ENCODE assay signal across 20 cellular contexts in genomic region chr2:191351298-191351697, GRCh38.
"Had no signal": no experiment of that assay in that cellular context is flagged by ENCODE, and none has a peak within 500 bp of the region (broad histone marks: within the 10 kb centered on the region; RNA-seq: fewer than 3 reads in every experiment).

No MANE protein-coding gene starts in this region.

- FAIRE-seq: kidney, urothelium cell line had no signal

- H3K4me1 Mint-ChIP-seq: activated T-helper 17 cell treated with anti-CD3 and anti-CD28 coated beads, Interleukin-2, amount 50 U/mL, for 72 hours; T-cell had no signal

- H3K36me3 ChIP-seq: gastrocnemius medialis, tibial artery had no signal

- H3K9me3 Mint-ChIP-seq: activated T-helper 17 cell treated with anti-CD3 and anti-CD28 coated beads, Interleukin-2, amount 50 U/mL, for 72 hours; natural killer cell treated with Interleukin-12 subunit alpha and Interleukin-12 subunit beta and Interleukin-15 and Interleukin-18, amount 100 ng/mL, for 72 hours had no signal

- H3K36me3 Mint-ChIP-seq: T-cell had no signal

- DNase-seq: activated CD4-positive, alpha-beta T cell treated with anti-CD3 and anti-CD28 coated beads, Interleukin-2, amount 50 U/mL, for 1 hour; activated CD8-positive, alpha-beta memory T cell treated with anti-CD3 and anti-CD28 coated beads for 24 hours; activated naive CD4-positive, alpha-beta T cell treated with Interleukin-2 at 50 U/mL for 16 hours; activated naive CD8-positive, alpha-beta T cell treated with anti-CD3 and anti-CD28 coated beads, Interleukin-2, amount 50 U/mL, for 24 hours; aorta; endodermal cell; gastrocnemius medialis; heart right ventricle; kidney; left ventricle myocardium inferior; stimulated activated CD4-positive, alpha-beta T cell treated with anti-CD3 and anti-CD28 coated beads, Interleukin-15, amount 100 ng/mL, for 24 hours; stimulated activated CD4-positive, alpha-beta T cell treated with anti-CD3 and anti-CD28 coated beads, Interleukin-4, amount 100 ng/mL, for 1 hour; stimulated activated naive CD4-positive, alpha-beta T cell; T-cell; T1000; tibial artery had no signal

- H3K4me1 ChIP-seq: gastrocnemius medialis had no signal

- H3K27ac ChIP-seq: gastrocnemius medialis, heart right ventricle, left ventricle myocardium inferior, tibial artery had no signal

- H3K27ac Mint-ChIP-seq: activated naive CD8-positive, alpha-beta T cell treated with anti-CD3 and anti-CD28 coated beads, Interleukin-2, amount 50 U/mL, for 24 hours; activated T-helper 17 cell treated with anti-CD3 and anti-CD28 coated beads, Interleukin-2, amount 50 U/mL, for 72 hours; endodermal cell; natural killer cell treated with Interleukin-12 subunit alpha and Interleukin-12 subunit beta and Interleukin-15 and Interleukin-18, amount 100 ng/mL, for 72 hours; T-cell had no signal

- H3K4me3 ChIP-seq: gastrocnemius medialis, heart right ventricle, left ventricle myocardium inferior, tibial artery had no signal

- H3K9me3 ChIP-seq: gastrocnemius medialis, heart right ventricle, tibial artery had no signal

- ATAC-seq: activated CD4-positive, CD25-positive, alpha-beta regulatory T cell treated with anti-CD3 and anti-CD28 coated beads, Interleukin-2, amount 50 U/mL, for 24 hours; activated T-helper 17 cell treated with anti-CD3 and anti-CD28 coated beads, Interleukin-2, amount 50 U/mL, for 72 hours; gastrocnemius medialis; heart right ventricle; natural killer cell treated with Interleukin-12 subunit alpha and Interleukin-12 subunit beta and Interleukin-15 and Interleukin-18, amount 100 ng/mL, for 72 hours; T-cell had no signal

- H3K27me3 Mint-ChIP-seq: activated naive CD8-positive, alpha-beta T cell treated with anti-CD3 and anti-CD28 coated beads, Interleukin-2, amount 50 U/mL, for 24 hours had no signal

- H3K27me3 ChIP-seq: gastrocnemius medialis, heart right ventricle, tibial artery had no signal

- H3K4me3 Mint-ChIP-seq: activated naive CD8-positive, alpha-beta T cell treated with anti-CD3 and anti-CD28 coated beads, Interleukin-2, amount 50 U/mL, for 24 hours; activated T-helper 17 cell treated with anti-CD3 and anti-CD28 coated beads, Interleukin-2, amount 50 U/mL, for 72 hours; endodermal cell; natural killer cell treated with Interleukin-12 subunit alpha and Interleukin-12 subunit beta and Interleukin-15 and Interleukin-18, amount 100 ng/mL, for 72 hours; T-cell had no signal
